Comparison of ENCODE assay signal across 12 cellular contexts in the genomic region with DNA sequence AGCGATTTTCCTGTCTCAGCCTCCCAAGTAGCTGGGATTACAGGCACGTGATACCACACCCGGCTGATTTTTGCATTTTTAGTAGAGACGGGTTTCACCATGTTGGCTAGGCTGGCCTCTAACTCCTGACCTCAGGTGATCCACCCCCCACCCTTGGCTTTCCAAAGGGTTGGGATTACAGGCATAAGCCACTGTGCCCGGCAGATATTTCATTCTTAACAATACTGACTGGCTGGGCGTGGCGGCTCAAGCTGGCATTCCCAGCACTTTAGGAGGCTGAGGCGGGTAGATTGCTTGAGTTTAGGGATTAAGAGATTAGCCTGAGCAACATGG. TPM values are rescaled to one million over a fixed set of nuclear protein-coding genes. Genes with fewer than 3 reads are reported as not detected.
A peak's percentile ranks its signal among the peaks of the same experiment; 100 is the strongest.
DNase-seq lines count a peak whose midpoint lies in the region; ATAC-seq and TF ChIP-seq lines count a peak whose summit lies in the region.
"Had no signal": no experiment of that assay in that cellular context is flagged by ENCODE, and none has a peak within 500 bp of the region (broad histone marks: within the 10 kb centered on the region; RNA-seq: fewer than 3 reads in every experiment).

No MANE protein-coding gene starts in this region.

- no peak for ATAC-seq in activated CD4-positive, alpha-beta T cell treated with anti-CD3 and anti-CD28 coated beads for 36 hours
- ATAC-seq in activated CD4-positive, CD25-positive, alpha-beta regulatory T cell treated with anti-CD3 and anti-CD28 coated beads, Interleukin-2, amount 50 U/mL, for 24 hours, result no peak
- ATAC-seq: mucosa of descending colon, right cardiac atrium, Right ventricle myocardium inferior had no signal

- peaks cover 19% of the 10 kb centered on the region for H3K4me1 Mint-ChIP-seq in activated CD4-positive, alpha-beta T cell treated with anti-CD3 and anti-CD28 coated beads for 36 hours
- peaks cover 29% of the 10 kb centered on the region for H3K4me1 Mint-ChIP-seq in activated naive CD8-positive, alpha-beta T cell (ENCODE audit: low read depth)

- peaks cover 10 to 19% of the 10 kb centered on the region in 2 experiments for H3K4me1 ChIP-seq in neutrophil (ENCODE audit: control insufficient read depth in 1 of 2, insufficient read depth in 1 of 2, low read depth in 1 of 2, low read length in 1 of 2)

- no peak for DNase-seq in activated CD4-positive, alpha-beta T cell treated with anti-CD3 and anti-CD28 coated beads for 36 hours
- no peak for DNase-seq in activated CD4-positive, alpha-beta T cell treated with anti-CD3 and anti-CD28 coated beads, Interleukin-2, amount 50 U/mL, for 48 hours
- no peak for DNase-seq in superior temporal gyrus (ENCODE audit: extremely low spot score)
- DNase-seq in iPS-NIHi11 (ENCODE audit: low spot score), result no peak
- DNase-seq: right cardiac atrium had no signal

- TF ChIP-seq CTCF in neutrophil (IDR thresholded peaks at IDR 0.05), result no peak

- no peak overlapping the region for H3K4me3 ChIP-seq in neutrophil (ENCODE audit: low read depth in 1 of 2, low read length in 1 of 2)
- H3K4me3 ChIP-seq: mucosa of descending colon had no signal

- TF ChIP-seq EP300 in Ishikawa (IDR thresholded peaks at IDR 0.05; ENCODE audit: borderline replicate concordance), result no peak

- CTCF ChIA-PET in activated CD4-positive, alpha-beta T cell treated with anti-CD3 and anti-CD28 coated beads for 36 hours (lab: Charles Lee), result no interaction called here

- H3K27me3 ChIP-seq in neutrophil, result no peaks in the 10 kb centered on the region

- H3K36me3 ChIP-seq in neutrophil, result peaks cover 20% of the 10 kb centered on the region

- no peaks in the 10 kb centered on the region for H3K9me3 Mint-ChIP-seq in activated CD4-positive, alpha-beta T cell treated with anti-CD3 and anti-CD28 coated beads for 36 hours (ENCODE audit: low read depth)
- no peaks in the 10 kb centered on the region for H3K9me3 Mint-ChIP-seq in activated naive CD8-positive, alpha-beta T cell (ENCODE audit: low read depth)
- H3K9me3 Mint-ChIP-seq: type B pancreatic cell had no signal

- POLR2A ChIA-PET in activated CD4-positive, alpha-beta T cell treated with anti-CD3 and anti-CD28 coated beads for 36 hours (lab: Charles Lee), result interaction anchor here (2.3 kb wide), 1 partner anchor 12 kb away, joined by 14 read pairs; a partner anchor contains a TSS

- no peaks in the 10 kb centered on the region for H3K27me3 Mint-ChIP-seq in activated CD4-positive, alpha-beta T cell treated with anti-CD3 and anti-CD28 coated beads for 36 hours
- H3K27me3 Mint-ChIP-seq in activated naive CD8-positive, alpha-beta T cell, result no peaks in the 10 kb centered on the region
- H3K27me3 Mint-ChIP-seq: type B pancreatic cell had no signal

- H3K27ac Mint-ChIP-seq in activated CD4-positive, alpha-beta T cell treated with anti-CD3 and anti-CD28 coated beads for 36 hours, result no peak overlapping the region
- H3K27ac Mint-ChIP-seq in activated naive CD8-positive, alpha-beta T cell, result peak overlapping the region; percentile 64

- H3K9me3 ChIP-seq in neutrophil, result no peaks in the 10 kb centered on the region
- H3K9me3 ChIP-seq: mucosa of descending colon had no signal

- peaks cover 27% of the 10 kb centered on the region for H3K36me3 Mint-ChIP-seq in activated CD4-positive, alpha-beta T cell treated with anti-CD3 and anti-CD28 coated beads for 36 hours (ENCODE audit: low read depth)
- no peaks in the 10 kb centered on the region for H3K36me3 Mint-ChIP-seq in activated naive CD8-positive, alpha-beta T cell

- H3K27ac ChIP-seq in neutrophil, result peak overlapping the region; percentile 95

- TF ChIP-seq RAD21 in Ishikawa (IDR thresholded peaks at IDR 0.05; ENCODE audit: low read depth), result no peak

- H3K4me3 Mint-ChIP-seq in activated CD4-positive, alpha-beta T cell treated with anti-CD3 and anti-CD28 coated beads for 36 hours, result peak overlapping the region; percentile 33
- peak overlapping the region; percentile 38 for H3K4me3 Mint-ChIP-seq in activated naive CD8-positive, alpha-beta T cell

- intact Hi-C loops in activated CD4-positive, alpha-beta T cell treated with anti-CD3 and anti-CD28 coated beads for 36 hours (cut with DNase I, micrococcal nuclease), result loop anchor here (5.0 to 10.0 kb wide), 2 partner anchors 46 to 162 kb away; no protein-coding TSS in a partner anchor

TF ChIP-seq in Ishikawa, 13 proteins besides CTCF, POLR2A, EP300 and RAD21:
- TF ChIP-seq FOXM1 (IDR thresholded peaks at IDR 0.05; ENCODE audit: borderline replicate concordance, low read depth), result no peak
- TF ChIP-seq, protein P1, sequence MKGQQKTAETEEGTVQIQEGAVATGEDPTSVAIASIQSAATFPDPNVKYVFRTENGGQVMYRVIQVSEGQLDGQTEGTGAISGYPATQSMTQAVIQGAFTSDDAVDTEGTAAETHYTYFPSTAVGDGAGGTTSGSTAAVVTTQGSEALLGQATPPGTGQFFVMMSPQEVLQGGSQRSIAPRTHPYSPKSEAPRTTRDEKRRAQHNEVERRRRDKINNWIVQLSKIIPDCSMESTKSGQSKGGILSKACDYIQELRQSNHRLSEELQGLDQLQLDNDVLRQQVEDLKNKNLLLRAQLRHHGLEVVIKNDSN (IDR thresholded peaks at IDR 0.05), result peak; percentile 34; the same call in 1 of the 2 replicates
- no peak for TF ChIP-seq TEAD4 (IDR thresholded peaks at IDR 0.05)
TF ChIP-seq in Ishikawa: peak in this region for 1.

RNA-seq across cellular contexts. Expression of a gene that starts 1.3 kb away (rescaled TPM):
- total RNA-seq in activated CD4-positive, alpha-beta T cell treated with anti-CD3 and anti-CD28 coated beads for 36 hours, result 10 to 100 TPM; 73.4 to 75.3 TPM

RNA-seq across cellular contexts. Expression of a gene that starts 1.5 kb away (rescaled TPM):
- total RNA-seq in activated CD4-positive, alpha-beta T cell treated with anti-CD3 and anti-CD28 coated beads for 36 hours, result 10 to 100 TPM; 54.2 to 58.9 TPM

RNA-seq across cellular contexts. Expression of a gene that starts 12.4 kb away (rescaled TPM):
- 10 to 100 TPM; 19.7 to 20.3 TPM for total RNA-seq in activated CD4-positive, alpha-beta T cell treated with anti-CD3 and anti-CD28 coated beads for 36 hours

RNA-seq across cellular contexts. Expression of a gene that starts 19.8 kb away (rescaled TPM):
- 100 to 1,000 TPM; 320 TPM for total RNA-seq in activated CD4-positive, alpha-beta T cell treated with anti-CD3 and anti-CD28 coated beads for 36 hours

RNA-seq across cellular contexts. Expression of a gene that starts 58.4 kb away (rescaled TPM):
- 10 to 100 TPM; 68.0 to 98.1 TPM for total RNA-seq in activated CD4-positive, alpha-beta T cell treated with anti-CD3 and anti-CD28 coated beads for 36 hours
